In genomic region chr5:136890431-136891148, GRCh38 we compare ENCODE assay signal across 20 cellular contexts.
A peak's percentile ranks its signal among the peaks of the same experiment; 100 is the strongest.
DNase-seq lines count a peak whose midpoint lies in the region; ATAC-seq, FAIRE-seq and TF ChIP-seq lines count a peak whose summit lies in the region.
"Had no signal": no experiment of that assay in that cellular context is flagged by ENCODE, and none has a peak within 500 bp of the region (broad histone marks: within the 10 kb centered on the region; RNA-seq: fewer than 3 reads in every experiment).

No MANE protein-coding gene starts in this region.

- TF ChIP-seq POLR2A in K562 (conservative IDR thresholded peaks at IDR 0.05), result no peak

- POLR2A ChIA-PET in K562 (lab: Yijun Ruan, JAX), result interaction anchor here (1.0 kb wide), 1 partner anchor 12 kb away, joined by 3 read pairs; no protein-coding TSS in a partner anchor

- no peak for FAIRE-seq in K562 (lab: Jason Lieb, UNC)
- FAIRE-seq: HTR-8/SVneo, RCC 7860 had no signal

- H2AFZ ChIP-seq in K562 (ENCODE audit: low read depth, low read length), result no peak overlapping the region

- H3K27ac ChIP-seq in K562 (ENCODE audit: extremely low read depth, low read depth, low read length), result no peak overlapping the region
- H3K27ac ChIP-seq: BLaER1 treated with 17β-estradiol and CSF1 and Interleukin-3, amounts not matched to agents 10 nM and 100 nM; SK-N-MC had no signal

- no peak overlapping the region for H3K4me2 ChIP-seq in K562 (ENCODE audit: insufficient read depth, low read length)
- H3K4me2 ChIP-seq: BLaER1 treated with 17β-estradiol and CSF1 and Interleukin-3, amounts not matched to agents 10 nM and 100 nM had no signal

- H3K27ac Mint-ChIP-seq in Calu3 (ENCODE audit: unreplicated experiment), result no peak overlapping the region
- H3K27ac Mint-ChIP-seq: CD8-positive, alpha-beta memory T cell had no signal

- H3K9ac ChIP-seq in K562 (ENCODE audit: insufficient read depth in 1 of 2, low read depth in 2 of 2, low read length in 2 of 2), result no peak overlapping the region
- H3K9ac ChIP-seq: BLaER1 treated with 17β-estradiol and CSF1 and Interleukin-3, amounts not matched to agents 10 nM and 100 nM had no signal

- H3K9me3 Mint-ChIP-seq in Calu3 (ENCODE audit: low read depth, unreplicated experiment), result no peaks in the 10 kb centered on the region

- peaks cover 42% of the 10 kb centered on the region for H3K27me3 Mint-ChIP-seq in Calu3 (ENCODE audit: unreplicated experiment)

- no peak overlapping the region for H3K4me3 Mint-ChIP-seq in Calu3 (ENCODE audit: low read depth, unreplicated experiment)
- H3K4me3 Mint-ChIP-seq: CD8-positive, alpha-beta memory T cell had no signal

- WGBS in K562 (ENCODE audit: insufficient coverage, low coverage, missing lambda C conversion rate), result 0% methylated on average over 2 of the region's 2 CpGs

- no peaks in the 10 kb centered on the region for H3K4me1 ChIP-seq in K562 (replicated peaks in 1 of 2; ENCODE audit: control insufficient read depth in 2 of 2, insufficient read depth in 2 of 2, low read length in 2 of 2)

- peak; percentile 36 for DNase-seq in COR-L47 (lab: John Stamatoyannopoulos, UW)
- DNase-seq in DMS79 (lab: John Stamatoyannopoulos, UW), result peak; percentile 9
- peak; percentile 11 to 67 for DNase-seq in NCI-H446 (lab: John Stamatoyannopoulos, UW)
- no peak for DNase-seq in K562 (ENCODE audit: extremely low read depth in 1 of 4, low spot score in 3 of 4)
- DNase-seq in middle frontal gyrus (ENCODE audit: extremely low spot score, low spot score), result no peak
- no peak for DNase-seq in Calu3
- DNase-seq in iPS-NIHi7 (ENCODE audit: extremely low spot score), result no peak
- DNase-seq: CD8-positive, alpha-beta memory T cell; GF-D8; IMR-90; MM.1S; NCI-H1092; NCI-H526 treated with DMSO at 0.1 percent for 48 hours; NK-92 treated with Interleukin-12 subunit alpha and Interleukin-12 subunit beta, amount 100 ng/mL, for 24 hours had no signal

- H3K4me3 ChIP-seq in K562, result no peak overlapping the region
- H3K4me3 ChIP-seq: BLaER1 treated with 17β-estradiol and CSF1 and Interleukin-3, amounts not matched to agents 10 nM and 100 nM; HAP-1; SK-N-MC had no signal

- no peak for TF ChIP-seq RAD21 in K562 (CRISPR knock-in tag; conservative IDR thresholded peaks at IDR 0.05 in 1 of 2, IDR thresholded peaks at IDR 0.05 in 1 of 2)

- CTCF ChIA-PET in K562 (lab: Yijun Ruan, JAX; ENCODE audit: low intra/inter-chr PET ratio), result no interaction called here
- CTCF ChIA-PET in Calu3 (lab: Charles Lee), result no interaction called here

- no peaks in the 10 kb centered on the region for H3K9me1 ChIP-seq in K562 (ENCODE audit: control insufficient read depth, insufficient read depth, low read length)

- H4K20me1 ChIP-seq in K562 (replicated peaks; ENCODE audit: control insufficient read depth, insufficient read depth, low read length), result no peaks in the 10 kb centered on the region
- H4K20me1 ChIP-seq: BLaER1 treated with 17β-estradiol and CSF1 and Interleukin-3, amounts not matched to agents 10 nM and 100 nM had no signal

- BruUV-seq in K562 (replicated peaks; lab: Mats Ljungman, UMichigan), result no TSS peak
- no TSS peak for BruUV-seq in Calu3 (replicated peaks; lab: Mats Ljungman, UMichigan)

- no peak for ATAC-seq in K562
- ATAC-seq: Right ventricle myocardium inferior had no signal

- H3K4me1 Mint-ChIP-seq in Calu3 (ENCODE audit: low read depth, unreplicated experiment), result peaks cover 3% of the 10 kb centered on the region
- H3K4me1 Mint-ChIP-seq: CD8-positive, alpha-beta memory T cell had no signal

- in situ Hi-C loops in K562 (cut with MboI), result no loop called here

- H3K36me3 Mint-ChIP-seq in Calu3 (ENCODE audit: insufficient read depth, unreplicated experiment), result no peaks in the 10 kb centered on the region
- H3K36me3 Mint-ChIP-seq: CD8-positive, alpha-beta memory T cell had no signal

- H3K79me2 ChIP-seq in K562 (ENCODE audit: control insufficient read depth, insufficient read depth, low read length), result no peaks in the 10 kb centered on the region

- no peaks in the 10 kb centered on the region for H3K36me3 ChIP-seq in K562 (ENCODE audit: control insufficient read depth, insufficient read depth, low read length)
- H3K36me3 ChIP-seq: BLaER1 treated with 17β-estradiol and CSF1 and Interleukin-3, amounts not matched to agents 10 nM and 100 nM; HAP-1 had no signal

- TF ChIP-seq CTCF in K562 (IDR thresholded peaks at IDR 0.05 in 2 of 3, conservative IDR thresholded peaks at IDR 0.05 in 1 of 3; ENCODE audit: insufficient read depth in 2 of 3, low read depth in 1 of 3, low read length in 3 of 3), result no peak
- no peak for TF ChIP-seq CTCF in Calu3 (IDR thresholded peaks at IDR 0.05; ENCODE audit: unreplicated experiment)

- H3K27me3 ChIP-seq in K562 (ENCODE audit: control insufficient read depth in 2 of 2, insufficient read depth in 2 of 2, low read length in 2 of 2), result no peaks in the 10 kb centered on the region
- H3K27me3 ChIP-seq: BLaER1 treated with 17β-estradiol and CSF1 and Interleukin-3, amounts not matched to agents 10 nM and 100 nM had no signal

- intact Hi-C loops in K562 (cut with micrococcal nuclease), result no loop called here
- intact Hi-C loops in Calu3 (cut with micrococcal nuclease; ENCODE audit: unreplicated experiment), result loop anchor here (2.0 to 5.0 kb wide), 2 partner anchors 147 to 160 kb away; no protein-coding TSS in a partner anchor

- TF ChIP-seq EP300 in K562 (IDR thresholded peaks at IDR 0.05; ENCODE audit: low read length), result no peak

- no peaks in the 10 kb centered on the region for H3K9me3 ChIP-seq in K562 (replicated peaks; ENCODE audit: control insufficient read depth, insufficient read depth, low read depth, low read length)
- H3K9me3 ChIP-seq: BLaER1 treated with 17β-estradiol and CSF1 and Interleukin-3, amounts not matched to agents 10 nM and 100 nM; HAP-1 had no signal

TF ChIP-seq in K562, 482 proteins besides CTCF, POLR2A, EP300 and RAD21:
- peak; percentile 23 for TF ChIP-seq RBM25 (IDR thresholded peaks at IDR 0.05; ENCODE audit: low read depth, low read length, severe bottlenecking)
- TF ChIP-seq, protein P1, sequence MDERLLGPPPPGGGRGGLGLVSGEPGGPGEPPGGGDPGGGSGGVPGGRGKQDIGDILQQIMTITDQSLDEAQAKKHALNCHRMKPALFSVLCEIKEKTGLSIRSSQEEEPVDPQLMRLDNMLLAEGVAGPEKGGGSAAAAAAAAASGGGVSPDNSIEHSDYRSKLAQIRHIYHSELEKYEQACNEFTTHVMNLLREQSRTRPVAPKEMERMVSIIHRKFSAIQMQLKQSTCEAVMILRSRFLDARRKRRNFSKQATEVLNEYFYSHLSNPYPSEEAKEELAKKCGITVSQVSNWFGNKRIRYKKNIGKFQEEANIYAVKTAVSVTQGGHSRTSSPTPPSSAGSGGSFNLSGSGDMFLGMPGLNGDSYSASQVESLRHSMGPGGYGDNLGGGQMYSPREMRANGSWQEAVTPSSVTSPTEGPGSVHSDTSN (CRISPR knock-in tag; IDR thresholded peaks at IDR 0.05; ENCODE audit: low read depth), result no peak
- TF ChIP-seq, protein P1 (tag; conservative IDR thresholded peaks at IDR 0.05; ENCODE audit: low read depth), result no peak

Comparison
In these comparisons a context has a peak if more than half of its experiments do, and no peak if none do; other contexts are left out.
1. DNase-seq: peak in COR-L47 (single experiment), DMS79 (single experiment) and NCI-H446 (2 of 2); none in K562 (0 of 4), middle frontal gyrus (single experiment), Calu3 (single experiment) and iPS-NIHi7 (single experiment).